9 cellular contexts compared by ENCODE assay signal in the genomic region with DNA sequence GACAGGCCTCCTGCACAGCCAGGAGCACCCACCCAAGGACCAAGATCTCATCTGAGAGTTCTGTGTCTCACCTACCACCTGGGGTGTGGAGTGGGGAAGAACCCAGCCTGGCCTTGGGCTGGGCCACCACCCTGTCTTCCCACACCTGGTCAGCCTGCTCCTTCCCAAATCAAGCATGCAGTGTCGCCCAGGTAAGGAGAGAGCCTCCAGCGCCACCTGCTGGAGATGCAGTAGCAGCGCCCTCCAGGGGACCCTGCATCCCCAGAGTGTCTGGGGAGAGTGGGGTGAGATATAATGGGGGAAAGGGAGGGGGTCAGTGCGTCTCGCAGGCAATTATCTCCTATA. TPM values are rescaled to one million over a fixed set of nuclear protein-coding genes. Genes with fewer than 3 reads are reported as not detected.
A peak's percentile ranks its signal among the peaks of the same experiment; 100 is the strongest.
DNase-seq lines count a peak whose midpoint lies in the region; ATAC-seq, FAIRE-seq and TF ChIP-seq lines count a peak whose summit lies in the region.
"Had no signal": no experiment of that assay in that cellular context is flagged by ENCODE, and none has a peak within 500 bp of the region (broad histone marks: within the 10 kb centered on the region; RNA-seq: fewer than 3 reads in every experiment).

No MANE protein-coding gene starts in this region.

- 0% methylated on average over 5 of the region's 5 CpGs for WGBS in small intestine, 3 donors

- no peaks in the 10 kb centered on the region for H3K36me3 Mint-ChIP-seq in activated naive CD4-positive, alpha-beta T cell treated with anti-CD3 and anti-CD28 coated beads, Interleukin-2, amount 50 U/mL, for 72 hours

- ATAC-seq in SK-N-SH treated with all-trans-retinoic acid at 6 μM for 48 hours (peak; percentile 96), left cardiac atrium (peak; percentile 85 to 89), GM21825 (IDR thresholded peaks at IDR 0.05; ENCODE audit: unreplicated experiment) (no peak), HG03095 (IDR thresholded peaks at IDR 0.05; ENCODE audit: unreplicated experiment) (no peak)
- peak; percentile 95 for ATAC-seq in activated naive CD4-positive, alpha-beta T cell treated with anti-CD3 and anti-CD28 coated beads, Interleukin-2, amount 50 U/mL, for 72 hours

- no peaks in the 10 kb centered on the region for H3K9me3 ChIP-seq in DOHH2 (ENCODE audit: control insufficient read depth, insufficient read depth, low read length)
- H3K9me3 ChIP-seq in small intestine (ENCODE audit: control insufficient read depth, low read depth) = no peaks in the 10 kb centered on the region

- intact Hi-C loops in left cardiac atrium (cut with DNase I) = loop anchor here (1.0 to 2.0 kb wide), 2 partner anchors 55 to 56 kb away; no protein-coding TSS in a partner anchor

- in situ Hi-C loops in KBM-7 (cut with MboI; ENCODE audit: low pct_unique_long_range_greater_than_20kb, low sequenced_read_pairs) = loop anchor here (10.0 kb wide), 1 partner anchor 59 kb away; no protein-coding TSS in a partner anchor

- no peaks in the 10 kb centered on the region for H4K20me1 ChIP-seq in DOHH2 (ENCODE audit: control insufficient read depth, insufficient read depth, low read depth, low read length)

- H3F3A ChIP-seq in DOHH2 (ENCODE audit: control insufficient read depth, insufficient read depth) = no peaks in the 10 kb centered on the region

- FAIRE-seq in small intestine (lab: Jason Lieb, UNC) = no peak

- no peaks in the 10 kb centered on the region for H3K9me2 ChIP-seq in DOHH2 (replicated peaks; ENCODE audit: control insufficient read depth, low read length)

- no peaks in the 10 kb centered on the region for H3K9me3 Mint-ChIP-seq in activated naive CD4-positive, alpha-beta T cell treated with anti-CD3 and anti-CD28 coated beads, Interleukin-2, amount 50 U/mL, for 72 hours

- peaks cover 17% of the 10 kb centered on the region for H3K4me1 ChIP-seq in DOHH2 (ENCODE audit: control insufficient read depth, low read length)
- H3K4me1 ChIP-seq in small intestine (ENCODE audit: control insufficient read depth in 2 of 2, insufficient read depth in 1 of 2, low read depth in 1 of 2, low read length in 1 of 2) = no peaks in the 10 kb centered on the region

- H3K4me2 ChIP-seq in DOHH2 (ENCODE audit: low read length) = no peak overlapping the region

- H3K27ac ChIP-seq in DOHH2 (ENCODE audit: low read depth, low read length) = no peak overlapping the region
- H3K27ac ChIP-seq in small intestine (ENCODE audit: low read depth in 1 of 2, low read length in 1 of 2) = no peak overlapping the region
- H3K27ac ChIP-seq: SK-N-MC had no signal

- peaks cover 13% of the 10 kb centered on the region for H3K27me3 ChIP-seq in DOHH2 (ENCODE audit: control insufficient read depth, low read length)
- peaks cover 0 to 6% of the 10 kb centered on the region in 2 donors for H3K27me3 ChIP-seq in small intestine (ENCODE audit: control insufficient read depth in 2 of 2, insufficient read depth in 2 of 2, low read length in 2 of 2)

- TF ChIP-seq CTCF in DOHH2 (IDR thresholded peaks at IDR 0.05; ENCODE audit: low read depth, low read length, poor library complexity, severe bottlenecking) = peak; percentile 98

- H3K27ac Mint-ChIP-seq in activated naive CD4-positive, alpha-beta T cell treated with anti-CD3 and anti-CD28 coated beads, Interleukin-2, amount 50 U/mL, for 72 hours = no peak overlapping the region

- H3K4me3 ChIP-seq in DOHH2 (ENCODE audit: low read length) (no peak overlapping the region), small intestine (ENCODE audit: low read depth in 1 of 2, low read length in 2 of 2) (no peak overlapping the region)
- H3K4me3 ChIP-seq: SK-N-MC had no signal

- no peaks in the 10 kb centered on the region for H3K36me3 ChIP-seq in DOHH2 (ENCODE audit: control insufficient read depth, low read length)
- no peaks in the 10 kb centered on the region for H3K36me3 ChIP-seq in small intestine (ENCODE audit: control insufficient read depth in 2 of 2, insufficient read depth in 2 of 2, low read length in 2 of 2)

- no peaks in the 10 kb centered on the region for H3K79me2 ChIP-seq in DOHH2 (ENCODE audit: control insufficient read depth, low read length)

- peak; percentile 60 for DNase-seq in KBM-7
- peak in 1 of 2 donors; percentile 83 for DNase-seq in activated naive CD4-positive, alpha-beta T cell treated with anti-CD3 and anti-CD28 coated beads, Interleukin-2, amount 50 U/mL, for 72 hours (ENCODE audit: low spot score in 2 of 2)
- no peak for DNase-seq in left cardiac atrium
- peak; percentile 64 for DNase-seq in small intestine

TF ChIP-seq in SK-N-SH treated with all-trans-retinoic acid at 6 μM for 48 hours, 23 proteins besides CTCF, POLR2A, EP300 and RAD21:
- TF ChIP-seq ZNF565 (CRISPR knock-in tag; conservative IDR thresholded peaks at IDR 0.05; ENCODE audit: low read depth) = no peak
TF ChIP-seq in SK-N-SH treated with all-trans-retinoic acid at 6 μM for 48 hours: peak in this region for 0.

RNA-seq across cellular contexts. Expression of a gene that starts 32.3 kb away (rescaled TPM):
- 10 to 100 TPM; 16.3 to 24.9 TPM for total RNA-seq in activated naive CD4-positive, alpha-beta T cell treated with anti-CD3 and anti-CD28 coated beads, Interleukin-2, amount 50 U/mL, for 72 hours
- total RNA-seq in left cardiac atrium = 10 to 100 TPM; 31.2 to 36.2 TPM
- polyA plus RNA-seq in small intestine = 10 to 100 TPM; 76.5 to 78.0 (median 76.7) TPM

RNA-seq across cellular contexts. Expression of a gene that starts 35.1 kb away (rescaled TPM):
- not detected for total RNA-seq in activated naive CD4-positive, alpha-beta T cell treated with anti-CD3 and anti-CD28 coated beads, Interleukin-2, amount 50 U/mL, for 72 hours
- 1,000 to 10,000 TPM in 1 of 2 donors, 100 to 1,000 TPM in 1; 368 to 4,414 TPM for total RNA-seq in left cardiac atrium
- polyA plus RNA-seq in small intestine = 100 to 1,000 TPM in 1 of 3 donors, 10 to 100 TPM in 1, under 1 TPM in 1; 0.39 to 145 (median 19.7) TPM

RNA-seq across cellular contexts. Expression of a gene that starts 40.6 kb away (rescaled TPM):
- total RNA-seq in activated naive CD4-positive, alpha-beta T cell treated with anti-CD3 and anti-CD28 coated beads, Interleukin-2, amount 50 U/mL, for 72 hours = 10 to 100 TPM; 17.9 to 32.8 TPM
- 10 to 100 TPM; 70.3 to 83.7 TPM for total RNA-seq in left cardiac atrium
- 10 to 100 TPM; 26.7 to 43.2 (median 43.1) TPM for polyA plus RNA-seq in small intestine

RNA-seq across cellular contexts. Expression of a gene that starts 46.3 kb away (rescaled TPM):
- total RNA-seq in activated naive CD4-positive, alpha-beta T cell treated with anti-CD3 and anti-CD28 coated beads, Interleukin-2, amount 50 U/mL, for 72 hours = not detected
- total RNA-seq in left cardiac atrium = over 10,000 TPM; 22,081 to 58,150 TPM
- polyA plus RNA-seq in small intestine = 10 to 100 TPM in 1 of 3 donors, 1 to 10 TPM in 1, not detected in 1; 1.4 to 22.4 TPM

Comparison
In these comparisons a context has a peak if more than half of its experiments do, and no peak if none do; other contexts are left out.
1. ATAC-seq: peak in SK-N-SH treated with all-trans-retinoic acid at 6 μM for 48 hours (single experiment), activated naive CD4-positive, alpha-beta T cell treated with anti-CD3 and anti-CD28 coated beads, Interleukin-2, amount 50 U/mL, for 72 hours (2 of 2) and left cardiac atrium (2 of 2); none in GM21825 (single experiment) and HG03095 (single experiment).
2. RNA of a gene that starts 35.1 kb away (total RNA-seq): 368 to 4,414 TPM in left cardiac atrium; not detected in activated naive CD4-positive, alpha-beta T cell treated with anti-CD3 and anti-CD28 coated beads, Interleukin-2, amount 50 U/mL, for 72 hours; every median in the first group is over 100 times any median in the second.